ENCODE assay signal across 20 cellular contexts in the genomic region with DNA sequence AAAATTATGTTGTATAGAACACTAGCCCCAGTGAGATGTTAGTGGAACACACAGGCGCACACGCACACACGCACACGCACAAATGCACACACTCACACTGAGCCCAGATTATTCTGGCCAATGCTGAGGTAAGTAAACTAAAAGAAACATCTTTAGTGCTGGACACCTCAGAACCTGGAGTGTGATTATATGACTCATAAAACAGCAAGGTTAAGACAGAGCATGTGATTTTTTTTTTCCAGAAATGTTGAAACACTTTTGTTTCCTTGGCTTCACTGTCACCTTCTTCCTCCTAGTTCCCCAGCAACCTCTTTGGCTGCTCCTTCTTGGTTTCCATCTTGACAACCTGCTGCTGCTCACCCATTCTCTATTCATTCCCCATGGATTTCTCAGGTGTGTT.
DNase-seq lines count a peak whose midpoint lies in the region; ATAC-seq, FAIRE-seq and TF ChIP-seq lines count a peak whose summit lies in the region.
"Had no signal": no experiment of that assay in that cellular context is flagged by ENCODE, and none has a peak within 500 bp of the region (broad histone marks: within the 10 kb centered on the region; RNA-seq: fewer than 3 reads in every experiment).

No MANE protein-coding gene starts in this region.

- peak overlapping the region; percentile 28 for H3K27ac Mint-ChIP-seq in Calu3 (ENCODE audit: unreplicated experiment)
- H3K27ac Mint-ChIP-seq: CD8-positive, alpha-beta memory T cell had no signal

- H3K36me3 Mint-ChIP-seq in Calu3 (ENCODE audit: insufficient read depth, unreplicated experiment) = no peaks in the 10 kb centered on the region
- H3K36me3 Mint-ChIP-seq: CD8-positive, alpha-beta memory T cell had no signal

- in situ Hi-C loops in HAP-1 (cut with MboI; ENCODE audit: low sequenced_read_pairs) = no loop called here

- no peaks in the 10 kb centered on the region for H3K4me1 ChIP-seq in HAP-1
- H3K4me1 ChIP-seq: SJCRH30 had no signal

- DNase-seq in Calu3 (no peak), LNCaP clone FGC (ENCODE audit: low read depth) (peak; percentile 4), bronchial epithelial cell (ENCODE audit: low read depth) (peak; percentile 42), renal cortical epithelial cell (ENCODE audit: low read depth) (peak; percentile 95), DMS114 treated with DMSO at 0.1 percent for 48 hours (lab: John Stamatoyannopoulos, UW; ENCODE audit: unreplicated experiment) (no peak), HAP-1 (ENCODE audit: low spot score in 2 of 2) (no peak)
- DNase-seq: CD8-positive, alpha-beta memory T cell; GDM1; H7; Kasumi-1; NCI-H1694 treated with DMSO at 0.1 percent for 48 hours; NCI-H2107; NCI-H2227 treated with DMSO at 0.1 percent for 48 hours; NCI-H510A treated with DMSO at 0.1 percent for 48 hours; NCI-H774; OCI-M1; RPMI8226; SJCRH30 had no signal

- TF ChIP-seq CTCF in Calu3 (IDR thresholded peaks at IDR 0.05; ENCODE audit: unreplicated experiment) (no peak), LNCaP clone FGC (IDR thresholded peaks at IDR 0.05; ENCODE audit: control insufficient read depth, extremely low read depth, insufficient read depth) (no peak), bronchial epithelial cell (IDR thresholded peaks at IDR 0.05; ENCODE audit: insufficient read depth, low read length, severe bottlenecking) (no peak)

- H3K4me3 ChIP-seq in LNCaP clone FGC (ENCODE audit: low read depth, low read length) (no peak overlapping the region), bronchial epithelial cell (ENCODE audit: low read depth, low read length) (no peak overlapping the region), HAP-1 (no peak overlapping the region)
- H3K4me3 ChIP-seq: BLaER1 treated with 17β-estradiol and CSF1 and Interleukin-3, amounts not matched to agents 10 nM and 100 nM; SJCRH30 had no signal

- H3K4me1 Mint-ChIP-seq in Calu3 (ENCODE audit: low read depth, unreplicated experiment) = peaks cover 36% of the 10 kb centered on the region
- H3K4me1 Mint-ChIP-seq: CD8-positive, alpha-beta memory T cell had no signal

- BruUV-seq in Calu3 (replicated peaks; lab: Mats Ljungman, UMichigan) = no TSS peak

- no peak for FAIRE-seq in bronchial epithelial cell (lab: Jason Lieb, UNC)

- no peaks in the 10 kb centered on the region for H3K9me3 Mint-ChIP-seq in Calu3 (ENCODE audit: low read depth, unreplicated experiment)

- intact Hi-C loops in Calu3 (cut with micrococcal nuclease; ENCODE audit: unreplicated experiment) = no loop called here

- H3K27me3 ChIP-seq in bronchial epithelial cell (ENCODE audit: control insufficient read depth, insufficient read depth, low read length) = no peaks in the 10 kb centered on the region
- H3K27me3 ChIP-seq in HAP-1 (ENCODE audit: low read depth) = no peaks in the 10 kb centered on the region
- H3K27me3 ChIP-seq: BLaER1 treated with 17β-estradiol and CSF1 and Interleukin-3, amounts not matched to agents 10 nM and 100 nM; SJCRH30 had no signal

- H3K27me3 Mint-ChIP-seq in Calu3 (ENCODE audit: unreplicated experiment) = no peaks in the 10 kb centered on the region

- CTCF ChIA-PET in Calu3 (lab: Charles Lee) = no interaction called here

- no peaks in the 10 kb centered on the region for H3K9me3 ChIP-seq in HAP-1
- H3K9me3 ChIP-seq: BLaER1 treated with 17β-estradiol and CSF1 and Interleukin-3, amounts not matched to agents 10 nM and 100 nM; SJCRH30 had no signal

- H3K36me3 ChIP-seq in bronchial epithelial cell (ENCODE audit: control insufficient read depth, insufficient read depth, low read length) = no peaks in the 10 kb centered on the region
- H3K36me3 ChIP-seq in HAP-1 (replicated peaks) = no peaks in the 10 kb centered on the region
- H3K36me3 ChIP-seq: BLaER1 treated with 17β-estradiol and CSF1 and Interleukin-3, amounts not matched to agents 10 nM and 100 nM; SJCRH30 had no signal

- H3K4me3 Mint-ChIP-seq in Calu3 (ENCODE audit: low read depth, unreplicated experiment) = no peak overlapping the region
- H3K4me3 Mint-ChIP-seq: CD8-positive, alpha-beta memory T cell had no signal

- no peak for ATAC-seq in HG03457 (IDR thresholded peaks at IDR 0.05; ENCODE audit: unreplicated experiment)

Comparison
In these comparisons a context has a peak if more than half of its experiments do, and no peak if none do; other contexts are left out.
1. DNase-seq: peak in LNCaP clone FGC (single experiment), bronchial epithelial cell (single experiment) and renal cortical epithelial cell (single experiment); none in Calu3 (single experiment), DMS114 treated with DMSO at 0.1 percent for 48 hours (single experiment) and HAP-1 (0 of 2).